ENCODE assay signal across 1 cellular context in the genomic region with DNA sequence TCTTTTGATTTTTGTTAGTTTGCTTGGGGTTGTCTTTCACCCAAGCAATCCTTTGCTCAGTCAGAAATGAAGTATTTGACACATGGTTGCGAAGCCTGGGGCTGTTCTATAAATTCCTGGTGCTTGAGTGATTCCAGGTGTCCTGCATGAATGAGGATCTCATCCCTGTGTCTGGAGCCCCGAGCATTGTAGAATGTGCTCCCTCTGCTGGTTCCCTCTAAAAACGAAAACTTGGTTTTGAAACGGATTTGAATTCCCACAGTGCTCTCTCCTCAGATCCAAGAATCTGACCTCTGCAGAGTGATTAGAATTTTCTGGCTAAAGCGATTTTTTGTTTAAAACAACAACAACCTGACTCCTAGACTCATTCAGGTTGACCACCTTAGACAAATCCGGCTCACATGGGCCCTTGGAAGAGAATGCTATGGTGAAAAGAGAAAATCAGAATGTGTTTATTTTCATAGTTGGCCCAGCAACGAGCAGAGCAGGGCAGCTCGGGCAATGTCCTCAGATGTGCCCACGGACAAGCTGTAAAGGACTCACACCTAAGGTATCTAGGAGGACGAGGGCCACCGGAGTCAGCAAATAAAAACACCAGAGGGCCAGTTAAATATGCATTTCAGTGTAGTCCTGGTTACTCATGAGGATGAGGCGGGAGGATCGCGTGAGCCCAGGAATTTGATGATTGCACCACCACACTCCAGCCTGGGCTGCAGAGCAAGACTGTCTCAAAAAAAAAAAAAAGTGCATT.
A peak's percentile ranks its signal among the peaks of the same experiment; 100 is the strongest.
TF ChIP-seq lines count a peak whose summit lies in the region.

No MANE protein-coding gene starts in this region.

TF ChIP-seq in HEK293, 187 proteins besides CTCF, POLR2A, EP300 and RAD21 (continued from another document):
- TF ChIP-seq, protein P1, sequence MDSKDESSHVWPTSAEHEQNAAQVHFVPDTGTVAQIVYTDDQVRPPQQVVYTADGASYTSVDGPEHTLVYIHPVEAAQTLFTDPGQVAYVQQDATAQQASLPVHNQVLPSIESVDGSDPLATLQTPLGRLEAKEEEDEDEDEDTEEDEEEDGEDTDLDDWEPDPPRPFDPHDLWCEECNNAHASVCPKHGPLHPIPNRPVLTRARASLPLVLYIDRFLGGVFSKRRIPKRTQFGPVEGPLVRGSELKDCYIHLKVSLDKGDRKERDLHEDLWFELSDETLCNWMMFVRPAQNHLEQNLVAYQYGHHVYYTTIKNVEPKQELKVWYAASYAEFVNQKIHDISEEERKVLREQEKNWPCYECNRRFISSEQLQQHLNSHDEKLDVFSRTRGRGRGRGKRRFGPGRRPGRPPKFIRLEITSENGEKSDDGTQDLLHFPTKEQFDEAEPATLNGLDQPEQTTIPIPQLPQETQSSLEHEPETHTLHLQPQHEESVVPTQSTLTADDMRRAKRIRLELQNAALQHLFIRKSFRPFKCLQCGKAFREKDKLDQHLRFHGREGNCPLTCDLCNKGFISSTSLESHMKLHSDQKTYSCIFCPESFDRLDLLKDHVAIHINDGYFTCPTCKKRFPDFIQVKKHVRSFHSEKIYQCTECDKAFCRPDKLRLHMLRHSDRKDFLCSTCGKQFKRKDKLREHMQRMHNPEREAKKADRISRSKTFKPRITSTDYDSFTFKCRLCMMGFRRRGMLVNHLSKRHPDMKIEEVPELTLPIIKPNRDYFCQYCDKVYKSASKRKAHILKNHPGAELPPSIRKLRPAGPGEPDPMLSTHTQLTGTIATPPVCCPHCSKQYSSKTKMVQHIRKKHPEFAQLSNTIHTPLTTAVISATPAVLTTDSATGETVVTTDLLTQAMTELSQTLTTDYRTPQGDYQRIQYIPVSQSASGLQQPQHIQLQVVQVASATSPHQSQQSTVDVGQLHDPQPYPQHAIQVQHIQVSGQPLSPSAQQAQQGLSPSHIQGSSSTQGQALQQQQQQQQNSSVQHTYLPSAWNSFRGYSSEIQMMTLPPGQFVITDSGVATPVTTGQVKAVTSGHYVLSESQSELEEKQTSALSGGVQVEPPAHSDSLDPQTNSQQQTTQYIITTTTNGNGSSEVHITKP (tag by site-specific recombination; IDR thresholded peaks at IDR 0.05): 0 out of 2 replicates have a peak, but pooled peaks have one; percentile 12
- TF ChIP-seq IKZF3 (tag by site-specific recombination; IDR thresholded peaks at IDR 0.05) (0 out of 2 replicates have a peak, but pooled peaks have one; percentile 57), ZBTB17 (tag by site-specific recombination; IDR thresholded peaks at IDR 0.05) (peak; percentile 88), ZFP37 (tag by site-specific recombination; IDR thresholded peaks at IDR 0.05) (no peak), ZNF335 (tag by site-specific recombination; conservative IDR thresholded peaks at IDR 0.05) (0 out of 2 replicates have a peak, but pooled peaks have one; percentile 5), ZNF660 (tag by site-specific recombination; IDR thresholded peaks at IDR 0.05) (0 out of 2 replicates have a peak, but pooled peaks have one; percentile 9), ZXDB (tag by site-specific recombination; IDR thresholded peaks at IDR 0.05) (peak; percentile 19; the same call in 1 of the 2 replicates), ZNF701 (tag by site-specific recombination; IDR thresholded peaks at IDR 0.05) (no peak), ZNF664 (tag by site-specific recombination; IDR thresholded peaks at IDR 0.05) (no peak), ZEB2 (tag by site-specific recombination; IDR thresholded peaks at IDR 0.05) (no peak), ZNF654 (tag by site-specific recombination; IDR thresholded peaks at IDR 0.05; ENCODE audit: low read depth) (peak; percentile 57)
- TF ChIP-seq, protein P2, sequence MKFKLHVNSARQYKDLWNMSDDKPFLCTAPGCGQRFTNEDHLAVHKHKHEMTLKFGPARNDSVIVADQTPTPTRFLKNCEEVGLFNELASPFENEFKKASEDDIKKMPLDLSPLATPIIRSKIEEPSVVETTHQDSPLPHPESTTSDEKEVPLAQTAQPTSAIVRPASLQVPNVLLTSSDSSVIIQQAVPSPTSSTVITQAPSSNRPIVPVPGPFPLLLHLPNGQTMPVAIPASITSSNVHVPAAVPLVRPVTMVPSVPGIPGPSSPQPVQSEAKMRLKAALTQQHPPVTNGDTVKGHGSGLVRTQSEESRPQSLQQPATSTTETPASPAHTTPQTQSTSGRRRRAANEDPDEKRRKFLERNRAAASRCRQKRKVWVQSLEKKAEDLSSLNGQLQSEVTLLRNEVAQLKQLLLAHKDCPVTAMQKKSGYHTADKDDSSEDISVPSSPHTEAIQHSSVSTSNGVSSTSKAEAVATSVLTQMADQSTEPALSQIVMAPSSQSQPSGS (tag by site-specific recombination; IDR thresholded peaks at IDR 0.05; ENCODE audit: low read depth): no peak
- TF ChIP-seq, protein P3, sequence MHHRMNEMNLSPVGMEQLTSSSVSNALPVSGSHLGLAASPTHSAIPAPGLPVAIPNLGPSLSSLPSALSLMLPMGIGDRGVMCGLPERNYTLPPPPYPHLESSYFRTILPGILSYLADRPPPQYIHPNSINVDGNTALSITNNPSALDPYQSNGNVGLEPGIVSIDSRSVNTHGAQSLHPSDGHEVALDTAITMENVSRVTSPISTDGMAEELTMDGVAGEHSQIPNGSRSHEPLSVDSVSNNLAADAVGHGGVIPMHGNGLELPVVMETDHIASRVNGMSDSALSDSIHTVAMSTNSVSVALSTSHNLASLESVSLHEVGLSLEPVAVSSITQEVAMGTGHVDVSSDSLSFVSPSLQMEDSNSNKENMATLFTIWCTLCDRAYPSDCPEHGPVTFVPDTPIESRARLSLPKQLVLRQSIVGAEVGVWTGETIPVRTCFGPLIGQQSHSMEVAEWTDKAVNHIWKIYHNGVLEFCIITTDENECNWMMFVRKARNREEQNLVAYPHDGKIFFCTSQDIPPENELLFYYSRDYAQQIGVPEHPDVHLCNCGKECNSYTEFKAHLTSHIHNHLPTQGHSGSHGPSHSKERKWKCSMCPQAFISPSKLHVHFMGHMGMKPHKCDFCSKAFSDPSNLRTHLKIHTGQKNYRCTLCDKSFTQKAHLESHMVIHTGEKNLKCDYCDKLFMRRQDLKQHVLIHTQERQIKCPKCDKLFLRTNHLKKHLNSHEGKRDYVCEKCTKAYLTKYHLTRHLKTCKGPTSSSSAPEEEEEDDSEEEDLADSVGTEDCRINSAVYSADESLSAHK (tag by site-specific recombination; IDR thresholded peaks at IDR 0.05): no peak
